ENCODE assay signal across 11 cellular contexts in genomic region chr3:194112120-194113106, GRCh38. TPM values are rescaled to one million over a fixed set of nuclear protein-coding genes. Genes with fewer than 3 reads are reported as not detected.
DNase-seq lines count a peak whose midpoint lies in the region; ATAC-seq, FAIRE-seq and TF ChIP-seq lines count a peak whose summit lies in the region.
"Had no signal": no experiment of that assay in that cellular context is flagged by ENCODE, and none has a peak within 500 bp of the region (broad histone marks: within the 10 kb centered on the region; RNA-seq: fewer than 3 reads in every experiment).

No MANE protein-coding gene starts in this region.

- H3K27me3 Mint-ChIP-seq in GM23338 (ENCODE audit: insufficient read depth, low read depth, poor library complexity) (peaks cover 4% of the 10 kb centered on the region), nephron progenitor cell (ENCODE audit: low read depth, poor library complexity) (peaks cover 31% of the 10 kb centered on the region)
- peaks cover 21% of the 10 kb centered on the region for H3K27me3 Mint-ChIP-seq in activated T-cell treated with anti-CD3 and anti-CD28 coated beads, Interleukin-2, amount 50 U/mL, for 24 hours

- H3K27me3 ChIP-seq in GM23338 (ENCODE audit: insufficient read depth) (no peaks in the 10 kb centered on the region), bronchial epithelial cell (ENCODE audit: control insufficient read depth, insufficient read depth, low read length) (no peaks in the 10 kb centered on the region)

- H3K4me3 Mint-ChIP-seq in GM23338: no peak overlapping the region
- H3K4me3 Mint-ChIP-seq in nephron progenitor cell: peak overlapping the region; percentile 20
- no peak overlapping the region for H3K4me3 Mint-ChIP-seq in activated T-cell treated with anti-CD3 and anti-CD28 coated beads, Interleukin-2, amount 50 U/mL, for 24 hours
- H3K4me3 Mint-ChIP-seq: dendritic cell treated with granulocyte-macrophage colony-stimulating factor and Interleukin-4, amounts not matched to agents 40 ng/mL and 50 ng/mL, for 4 days had no signal

- H3K4me2 ChIP-seq in GM23338: peak overlapping the region; percentile 47; the same call in 1 of the 2 replicates

- H3K27ac Mint-ChIP-seq in GM23338: no peak overlapping the region
- H3K27ac Mint-ChIP-seq in nephron progenitor cell: peak overlapping the region; percentile 40
- no peak overlapping the region for H3K27ac Mint-ChIP-seq in activated T-cell treated with anti-CD3 and anti-CD28 coated beads, Interleukin-2, amount 50 U/mL, for 24 hours
- H3K27ac Mint-ChIP-seq: dendritic cell treated with granulocyte-macrophage colony-stimulating factor and Interleukin-4, amounts not matched to agents 40 ng/mL and 50 ng/mL, for 4 days had no signal

- no peak; the same call in 1 of the 3 replicates for ATAC-seq in GM23338
- no peak for ATAC-seq in GM19395 (IDR thresholded peaks at IDR 0.05; ENCODE audit: unreplicated experiment)

- no peaks in the 10 kb centered on the region for H4K20me1 ChIP-seq in GM23338 (replicated peaks; ENCODE audit: insufficient read depth)

- FAIRE-seq in bronchial epithelial cell (lab: Jason Lieb, UNC): peak; percentile 36

- H3K4me1 Mint-ChIP-seq in GM23338 (peaks cover 17% of the 10 kb centered on the region), nephron progenitor cell (peaks cover 56% of the 10 kb centered on the region)
- peaks cover 2% of the 10 kb centered on the region for H3K4me1 Mint-ChIP-seq in activated T-cell treated with anti-CD3 and anti-CD28 coated beads, Interleukin-2, amount 50 U/mL, for 24 hours (ENCODE audit: low read depth)

- 0 out of 2 replicates have a peak overlapping the region, but pooled peaks have one; percentile 36 for H2AFZ ChIP-seq in GM23338

- H3K9me2 ChIP-seq in GM23338 (ENCODE audit: insufficient read depth): no peaks in the 10 kb centered on the region

- TF ChIP-seq CTCF in GM23338 (conservative IDR thresholded peaks at IDR 0.05; ENCODE audit: low read depth in 2 of 2) (no peak), bronchial epithelial cell (IDR thresholded peaks at IDR 0.05; ENCODE audit: insufficient read depth, low read length, severe bottlenecking) (no peak), nephron progenitor cell (IDR thresholded peaks at IDR 0.05) (no peak)

- H3K4me3 ChIP-seq in GM23338: no peak overlapping the region
- H3K4me3 ChIP-seq in bronchial epithelial cell (ENCODE audit: low read depth, low read length): no peak overlapping the region

- H3K27ac ChIP-seq in GM23338 (ENCODE audit: low read depth): no peak overlapping the region

- no peaks in the 10 kb centered on the region for H3K9me3 Mint-ChIP-seq in GM23338
- H3K9me3 Mint-ChIP-seq in nephron progenitor cell: no peaks in the 10 kb centered on the region
- H3K9me3 Mint-ChIP-seq in activated T-cell treated with anti-CD3 and anti-CD28 coated beads, Interleukin-2, amount 50 U/mL, for 24 hours: no peaks in the 10 kb centered on the region
- H3K9me3 Mint-ChIP-seq: dendritic cell treated with granulocyte-macrophage colony-stimulating factor and Interleukin-4, amounts not matched to agents 40 ng/mL and 50 ng/mL, for 4 days had no signal

- H3K79me2 ChIP-seq in GM23338 (replicated peaks; ENCODE audit: insufficient read depth): no peaks in the 10 kb centered on the region

- H3K36me3 Mint-ChIP-seq in GM23338 (ENCODE audit: low read depth): no peaks in the 10 kb centered on the region
- H3K36me3 Mint-ChIP-seq in nephron progenitor cell (ENCODE audit: low read depth): no peaks in the 10 kb centered on the region
- no peaks in the 10 kb centered on the region for H3K36me3 Mint-ChIP-seq in activated T-cell treated with anti-CD3 and anti-CD28 coated beads, Interleukin-2, amount 50 U/mL, for 24 hours (ENCODE audit: low read depth)

- H3K36me3 ChIP-seq in GM23338 (ENCODE audit: insufficient read depth) (no peaks in the 10 kb centered on the region), bronchial epithelial cell (ENCODE audit: control insufficient read depth, insufficient read depth, low read length) (no peaks in the 10 kb centered on the region)

- H3F3A ChIP-seq in GM23338 (replicated peaks; ENCODE audit: low read depth): no peaks in the 10 kb centered on the region

- peaks cover 10% of the 10 kb centered on the region for H3K4me1 ChIP-seq in GM23338 (ENCODE audit: insufficient read depth)

- DNase-seq in GM23338 (ENCODE audit: low spot score) (no peak), NCI-H2107 (lab: John Stamatoyannopoulos, UW) (peak; percentile 93), bronchial epithelial cell (ENCODE audit: low read depth) (peak; percentile 98), nephron progenitor cell (peak; percentile 44), AG08395 (ENCODE audit: low spot score) (no peak), UCSD-AML1 (lab: John Stamatoyannopoulos, UW; ENCODE audit: unreplicated experiment) (no peak)
- no peak for DNase-seq in activated T-cell treated with anti-CD3 and anti-CD28 coated beads, Interleukin-2, amount 50 U/mL, for 24 hours
- DNase-seq: activated T-cell treated with anti-CD3 and anti-CD28 coated beads, Interleukin-2, amount 50 U/mL, for 1 hour; SW 1271 had no signal

TF ChIP-seq in GM23338, 12 proteins besides CTCF, POLR2A, EP300 and RAD21:
- TF ChIP-seq POLR2AphosphoS5 (IDR thresholded peaks at IDR 0.05; ENCODE audit: low read depth) (no peak), REST (IDR thresholded peaks at IDR 0.05; ENCODE audit: unreplicated experiment) (no peak), EZH2 (IDR thresholded peaks at IDR 0.05; ENCODE audit: low read depth, unreplicated experiment) (no peak), ZNF331 (CRISPR knock-in tag; IDR thresholded peaks at IDR 0.05; ENCODE audit: low read depth) (no peak), EZH2phosphoT487 (IDR thresholded peaks at IDR 0.05; ENCODE audit: unreplicated experiment) (no peak), NANOG (IDR thresholded peaks at IDR 0.05; ENCODE audit: borderline replicate concordance) (no peak), CREB1 (CRISPR knock-in tag; IDR thresholded peaks at IDR 0.05; ENCODE audit: low read depth) (no peak), STAT1 (IDR thresholded peaks at IDR 0.05; ENCODE audit: unreplicated experiment) (no peak), ETS1 (IDR thresholded peaks at IDR 0.05) (no peak)

RNA-seq across cellular contexts. Expression of gene HES1, which starts 23.5 kb away (rescaled TPM):
- 40.3 and 42.7 TPM in 2 replicates for total RNA-seq in GM23338 (2014; rRNA removed; shearing (Covaris generic))
- 59.3 and 60.8 TPM in 2 replicates for polyA plus RNA-seq in GM23338 (2016; fragmentation: Nextera tagmentation; extraction: Ambion mirVana)
- 46.6 and 87.8 TPM in 2 replicates for total RNA-seq in bronchial epithelial cell

Comparison
In these comparisons a context has a peak if more than half of its experiments do, and no peak if none do; other contexts are left out.
1. DNase-seq: peak in NCI-H2107 (single experiment), bronchial epithelial cell (single experiment) and nephron progenitor cell (single experiment); none in GM23338 (single experiment), AG08395 (single experiment), activated T-cell treated with anti-CD3 and anti-CD28 coated beads, Interleukin-2, amount 50 U/mL, for 24 hours (single experiment) and UCSD-AML1 (single experiment).